ENCODE assay signal across 18 cellular contexts in the genomic region with DNA sequence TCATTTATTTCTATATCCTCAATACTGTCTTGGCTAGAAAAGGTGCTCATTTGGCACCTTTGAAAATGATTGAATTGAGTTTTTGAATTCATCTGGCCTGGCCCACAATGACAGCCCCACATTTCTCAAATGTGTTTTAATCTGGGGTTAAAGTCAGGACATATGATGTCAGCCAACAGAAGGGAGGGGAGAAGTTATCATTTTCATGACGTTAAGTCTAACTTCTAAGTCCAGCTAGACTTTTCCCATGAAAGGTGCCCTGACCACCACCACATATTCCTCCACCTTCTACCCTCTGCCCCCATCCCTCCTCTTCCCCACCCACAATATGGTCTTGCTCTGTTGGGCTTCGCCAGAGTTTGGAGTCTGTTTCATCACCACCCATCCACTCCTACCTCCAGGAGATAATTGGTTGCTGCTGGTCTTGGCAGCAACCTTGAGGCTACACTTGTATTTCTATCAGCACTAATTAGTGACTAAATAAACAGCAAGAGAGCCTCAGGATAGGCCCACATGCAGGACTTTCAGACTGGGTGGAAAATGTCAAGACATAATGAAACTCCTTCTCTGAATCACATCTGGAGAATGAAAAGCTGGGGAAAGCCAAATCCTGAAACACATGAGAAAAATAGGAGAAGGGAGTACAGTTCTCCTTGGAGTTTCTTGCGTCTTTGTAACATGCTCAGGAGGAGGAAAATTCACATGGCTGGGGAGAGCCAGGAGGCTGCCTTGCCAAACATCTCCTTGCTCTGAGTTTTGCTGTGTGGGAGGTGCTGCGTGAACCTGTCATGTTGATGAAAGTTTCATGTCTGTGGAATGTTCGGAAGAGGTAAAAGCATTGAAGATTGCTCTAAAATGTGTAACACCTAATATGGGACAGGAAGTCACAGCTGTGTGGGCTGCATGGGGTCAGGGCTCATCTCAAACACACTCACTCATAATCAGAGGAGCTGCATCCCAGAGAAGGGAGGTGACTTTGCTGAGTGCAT.
DNase-seq lines count a peak whose midpoint lies in the region; ATAC-seq, FAIRE-seq and TF ChIP-seq lines count a peak whose summit lies in the region.
"Had no signal": no experiment of that assay in that cellular context is flagged by ENCODE, and none has a peak within 500 bp of the region (broad histone marks: within the 10 kb centered on the region; RNA-seq: fewer than 3 reads in every experiment).

No MANE protein-coding gene starts in this region.

- no peak overlapping the region for H3K9ac ChIP-seq in kidney (ENCODE audit: low read length in 2 of 2)

- peak overlapping the region; percentile 19 for H3K27ac Mint-ChIP-seq in mesothelial cell of epicardium
- H3K27ac Mint-ChIP-seq: activated B cell treated with CpG ODN at 0.5 μM for 24 hours; activated naive CD8-positive, alpha-beta T cell treated with anti-CD3 and anti-CD28 coated beads for 36 hours had no signal

- H3K4me1 Mint-ChIP-seq in mesothelial cell of epicardium = peaks cover 16% of the 10 kb centered on the region
- H3K4me1 Mint-ChIP-seq: activated B cell treated with CpG ODN at 0.5 μM for 24 hours; activated naive CD8-positive, alpha-beta T cell treated with anti-CD3 and anti-CD28 coated beads for 36 hours had no signal

- H3K9me3 ChIP-seq in AG04450 (ENCODE audit: control insufficient read depth, insufficient read depth, low read length) (peaks cover 8% of the 10 kb centered on the region), kidney (ENCODE audit: control insufficient read depth in 1 of 2, low read length in 2 of 2) (no peaks in the 10 kb centered on the region)

- intact Hi-C loops in kidney (cut with DNase I) = no loop called here

- peaks cover 24% of the 10 kb centered on the region for H3K27me3 Mint-ChIP-seq in mesothelial cell of epicardium (ENCODE audit: low read depth)
- H3K27me3 Mint-ChIP-seq: activated B cell treated with CpG ODN at 0.5 μM for 24 hours; activated naive CD8-positive, alpha-beta T cell treated with anti-CD3 and anti-CD28 coated beads for 36 hours had no signal

- H3K27me3 ChIP-seq in AG04450 (ENCODE audit: control insufficient read depth, insufficient read depth, low read length) = no peaks in the 10 kb centered on the region
- H3K27me3 ChIP-seq: tibial nerve had no signal

- POLR2A ChIA-PET in AG04450 (lab: Yijun Ruan, JAX) = no interaction called here

- peaks cover 13% of the 10 kb centered on the region for H3K9me3 Mint-ChIP-seq in mesothelial cell of epicardium

- peaks cover 5% of the 10 kb centered on the region for H3K36me3 Mint-ChIP-seq in mesothelial cell of epicardium
- H3K36me3 Mint-ChIP-seq: activated naive CD8-positive, alpha-beta T cell treated with anti-CD3 and anti-CD28 coated beads for 36 hours had no signal

- no peaks in the 10 kb centered on the region for H3K36me3 ChIP-seq in kidney (ENCODE audit: control insufficient read depth in 1 of 2, insufficient read depth in 2 of 2, low read length in 2 of 2)
- H3K36me3 ChIP-seq: tibial nerve had no signal

- H3K27ac ChIP-seq in AG04450 (ENCODE audit: low read depth, low read length) = peak overlapping the region; percentile 73
- no peak overlapping the region for H3K27ac ChIP-seq in kidney (ENCODE audit: low read depth in 2 of 2, low read length in 2 of 2)
- H3K27ac ChIP-seq: tibial nerve had no signal

- TF ChIP-seq CTCF in AG04450 (IDR thresholded peaks at IDR 0.05; ENCODE audit: low read depth, low read length) (no peak), mesothelial cell of epicardium (IDR thresholded peaks at IDR 0.05; ENCODE audit: unreplicated experiment) (no peak), kidney (IDR thresholded peaks at IDR 0.05; ENCODE audit: borderline replicate concordance, extremely low read depth, insufficient read depth) (no peak)

- ATAC-seq in GM18858 (IDR thresholded peaks at IDR 0.05; ENCODE audit: unreplicated experiment) = no peak
- ATAC-seq: GM12878, left lobe of liver had no signal

- H3K4me3 ChIP-seq in AG04450 (ENCODE audit: low read depth, low read length) = no peak overlapping the region
- H3K4me3 ChIP-seq in kidney (ENCODE audit: low read length in 2 of 2) = no peak overlapping the region
- H3K4me3 ChIP-seq: coronary artery, GM12878, tibial nerve had no signal

- CTCF ChIA-PET in AG04450 (lab: Charles Lee) = interaction anchor here (0.6 to 1.6 kb wide), 4 partner anchors 19 to 569 kb away, joined by 3 to 4 read pairs (median 4); no protein-coding TSS in a partner anchor

- H3K4me1 ChIP-seq in kidney (ENCODE audit: control insufficient read depth in 1 of 2, insufficient read depth in 1 of 2, low read depth in 1 of 2, low read length in 2 of 2) = no peaks in the 10 kb centered on the region

- DNase-seq in AG04450 (ENCODE audit: low read depth, low spot score) (peak; percentile 81), M059J (ENCODE audit: low read depth) (peak; percentile 22), fibroblast of peridontal ligament (ENCODE audit: extremely low read depth) (peak; percentile 68), mesothelial cell of epicardium (ENCODE audit: low spot score in 2 of 2, unreplicated experiment in 2 of 2) (peak in 1 of 2 experiments; percentile 51), kidney (no peak), cerebellum (ENCODE audit: low spot score) (no peak), NCI-H748 (lab: John Stamatoyannopoulos, UW; ENCODE audit: unreplicated experiment) (no peak)
- DNase-seq: ACHN; activated B cell treated with CpG ODN at 0.5 μM for 24 hours; activated naive CD8-positive, alpha-beta T cell treated with anti-CD3 and anti-CD28 coated beads for 36 hours; DMS153; NCI-H2081 treated with DMSO at 0.1 percent for 48 hours had no signal

- FAIRE-seq in kidney (lab: Jason Lieb, UNC) = no peak
- FAIRE-seq: frontal cortex, GM12878 had no signal

- H3K4me3 Mint-ChIP-seq in mesothelial cell of epicardium = no peak overlapping the region
- H3K4me3 Mint-ChIP-seq: activated B cell treated with CpG ODN at 0.5 μM for 24 hours; activated naive CD8-positive, alpha-beta T cell treated with anti-CD3 and anti-CD28 coated beads for 36 hours had no signal

Comparison
In these comparisons a context has a peak if more than half of its experiments do, and no peak if none do; other contexts are left out.
1. DNase-seq: peak in AG04450 (single experiment), M059J (single experiment) and fibroblast of peridontal ligament (single experiment); none in kidney (single experiment), cerebellum (single experiment) and NCI-H748 (single experiment).